Comparison of ENCODE assay signal across 9 cellular contexts in genomic region chr14:101927859-101928258, GRCh38. TPM values are rescaled to one million over a fixed set of nuclear protein-coding genes. Genes with fewer than 3 reads are reported as not detected.
DNase-seq lines count a peak whose midpoint lies in the region; ATAC-seq and TF ChIP-seq lines count a peak whose summit lies in the region.
"Had no signal": no experiment of that assay in that cellular context is flagged by ENCODE, and none has a peak within 500 bp of the region (broad histone marks: within the 10 kb centered on the region; RNA-seq: fewer than 3 reads in every experiment).

No MANE protein-coding gene starts in this region.

- DNase-seq in GM04504 (ENCODE audit: low read depth) (peak; percentile 92), cardiac septum (ENCODE audit: low spot score) (peak; percentile 93), NCI-H1105 (lab: John Stamatoyannopoulos, UW) (no peak), NCI-H1694 treated with DMSO at 0.1 percent for 48 hours (lab: John Stamatoyannopoulos, UW) (no peak), type B pancreatic cell (ENCODE audit: extremely low spot score, unreplicated experiment) (no peak)
- no peak for DNase-seq in activated CD4-positive, CD25-positive, alpha-beta regulatory T cell treated with anti-CD3 and anti-CD28 coated beads, Interleukin-2, amount 50 U/mL, for 72 hours
- DNase-seq: activated gamma-delta T cell treated with Interleukin-2 at 50 U/mL for 16 hours had no signal

- H3K4me3 Mint-ChIP-seq in type B pancreatic cell = no peak overlapping the region

- peak overlapping the region; percentile 55 to 66 (median 57) for H3K9ac ChIP-seq in skeletal muscle tissue (ENCODE audit: low read depth in 1 of 3, low read length in 3 of 3)

- H3K27me3 Mint-ChIP-seq in type B pancreatic cell = no peaks in the 10 kb centered on the region

- intact Hi-C loops in cardiac septum (cut with DNase I) = no loop called here

- no peak for TF ChIP-seq CTCF in type B pancreatic cell (conservative IDR thresholded peaks at IDR 0.05)

- no peaks in the 10 kb centered on the region for H3K27me3 ChIP-seq in skeletal muscle tissue (ENCODE audit: control insufficient read depth in 3 of 3, insufficient read depth in 3 of 3, low read length in 3 of 3)

- peak overlapping the region; percentile 82 for H3K27ac ChIP-seq in skeletal muscle tissue (ENCODE audit: low read depth, low read length)

- H3K9me3 Mint-ChIP-seq in type B pancreatic cell = no peaks in the 10 kb centered on the region

- no peaks in the 10 kb centered on the region for H3K9me3 ChIP-seq in skeletal muscle tissue (ENCODE audit: control insufficient read depth in 3 of 3, low read length in 3 of 3)

- peaks cover 15 to 23% (median 19%) of the 10 kb centered on the region in 3 donors for H3K4me1 ChIP-seq in skeletal muscle tissue (ENCODE audit: control insufficient read depth in 3 of 3, insufficient read depth in 3 of 3, low read length in 3 of 3)

- peaks cover 2% of the 10 kb centered on the region for H3K4me1 Mint-ChIP-seq in type B pancreatic cell (ENCODE audit: unreplicated experiment)

- no peaks in the 10 kb centered on the region for H3K36me3 Mint-ChIP-seq in type B pancreatic cell

- no peak overlapping the region for H3K27ac Mint-ChIP-seq in type B pancreatic cell

- H3K4me3 ChIP-seq in skeletal muscle tissue (ENCODE audit: low read length in 3 of 3) = peak overlapping the region; percentile 48 to 62 (median 55)

- peak; percentile 86 for ATAC-seq in SK-N-SH treated with all-trans-retinoic acid at 6 μM for 48 hours

- peaks cover 3 to 7% (median 6%) of the 10 kb centered on the region in 3 donors for H3K36me3 ChIP-seq in skeletal muscle tissue (ENCODE audit: control insufficient read depth in 3 of 3, insufficient read depth in 3 of 3, low read length in 3 of 3)

TF ChIP-seq in SK-N-SH treated with all-trans-retinoic acid at 6 μM for 48 hours, 23 proteins besides CTCF, POLR2A, EP300 and RAD21:
- TF ChIP-seq ESRRG (CRISPR knock-in tag; IDR thresholded peaks at IDR 0.05) (no peak), ISL1 (CRISPR knock-in tag; IDR thresholded peaks at IDR 0.05) (0 out of 2 replicates have a peak, but pooled peaks have one; percentile 19), PATZ1 (CRISPR knock-in tag; IDR thresholded peaks at IDR 0.05; ENCODE audit: borderline replicate concordance) (no peak), TCF4 (CRISPR knock-in tag; IDR thresholded peaks at IDR 0.05; ENCODE audit: borderline replicate concordance) (peak; percentile 74; the same call in 1 of the 2 replicates), TSHZ2 (CRISPR knock-in tag; IDR thresholded peaks at IDR 0.05) (0 out of 2 replicates have a peak, but pooled peaks have one; percentile 9)
- TF ChIP-seq, protein P1, sequence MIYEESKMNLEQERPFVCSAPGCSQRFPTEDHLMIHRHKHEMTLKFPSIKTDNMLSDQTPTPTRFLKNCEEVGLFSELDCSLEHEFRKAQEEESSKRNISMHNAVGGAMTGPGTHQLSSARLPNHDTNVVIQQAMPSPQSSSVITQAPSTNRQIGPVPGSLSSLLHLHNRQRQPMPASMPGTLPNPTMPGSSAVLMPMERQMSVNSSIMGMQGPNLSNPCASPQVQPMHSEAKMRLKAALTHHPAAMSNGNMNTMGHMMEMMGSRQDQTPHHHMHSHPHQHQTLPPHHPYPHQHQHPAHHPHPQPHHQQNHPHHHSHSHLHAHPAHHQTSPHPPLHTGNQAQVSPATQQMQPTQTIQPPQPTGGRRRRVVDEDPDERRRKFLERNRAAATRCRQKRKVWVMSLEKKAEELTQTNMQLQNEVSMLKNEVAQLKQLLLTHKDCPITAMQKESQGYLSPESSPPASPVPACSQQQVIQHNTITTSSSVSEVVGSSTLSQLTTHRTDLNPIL (CRISPR knock-in tag; IDR thresholded peaks at IDR 0.05; ENCODE audit: low read depth) = 0 out of 2 replicates have a peak, but pooled peaks have one; percentile 4

RNA-seq across cellular contexts. Expression of gene DYNC1H1, which starts 36.5 kb away (rescaled TPM):
- 575 TPM for total RNA-seq in cardiac septum
- 211 TPM for total RNA-seq in skeletal muscle tissue
- total RNA-seq in type B pancreatic cell (ENCODE audit: low replicate concordance) = 413 and 489 TPM in 2 replicates

Comparison
In these comparisons a context has a peak if more than half of its experiments do, and no peak if none do; other contexts are left out.
1. DNase-seq: peak in GM04504 (single experiment) and cardiac septum (single experiment); none in NCI-H1105 (single experiment), NCI-H1694 treated with DMSO at 0.1 percent for 48 hours (single experiment), type B pancreatic cell (single experiment) and activated CD4-positive, CD25-positive, alpha-beta regulatory T cell treated with anti-CD3 and anti-CD28 coated beads, Interleukin-2, amount 50 U/mL, for 72 hours (single experiment).